Comparison of ENCODE assay signal across 17 cellular contexts in the genomic region with DNA sequence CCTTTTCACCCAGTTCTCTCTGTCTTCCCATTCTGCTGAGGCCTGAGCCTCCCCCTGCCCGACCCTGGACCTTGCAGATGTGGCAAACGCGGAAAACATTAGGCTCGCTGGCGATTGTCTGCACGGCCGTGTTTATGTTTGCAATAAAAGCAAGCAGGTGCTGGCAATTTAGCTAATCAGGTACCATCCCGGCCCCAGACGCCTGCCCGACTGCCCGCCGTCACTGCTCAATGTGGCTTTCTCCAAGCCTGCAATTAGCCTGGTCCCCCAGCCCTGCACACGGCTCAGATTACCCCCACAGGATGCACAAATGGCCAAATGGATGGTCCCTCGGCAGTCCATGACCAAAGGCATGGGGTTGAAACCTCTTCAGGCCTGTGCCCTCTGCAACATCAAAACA.
"Had no signal": no experiment of that assay in that cellular context is flagged by ENCODE, and none has a peak within 500 bp of the region (broad histone marks: within the 10 kb centered on the region; RNA-seq: fewer than 3 reads in every experiment).

No MANE protein-coding gene starts in this region.

- H3K9me3 Mint-ChIP-seq: activated naive CD4-positive, alpha-beta T cell treated with anti-CD3 and anti-CD28 coated beads, Interleukin-2, amount 10 ng/mL, durations not matched to agents 7 days and 5 days; effector memory CD8-positive, alpha-beta T cell; mesothelial cell of epicardium; neural crest cell; stimulated activated effector memory CD8-positive, alpha-beta T cell treated with anti-CD3 and anti-CD28 coated beads, Interleukin-12 subunit alpha, Interleukin-12 subunit beta, amount 100 ng/mL, for 72 hours had no signal

- H3K9me3 ChIP-seq: heart right ventricle, ovary, thyroid gland had no signal

- H3K27ac ChIP-seq: epithelial cell of prostate, heart right ventricle, ovary, thyroid gland had no signal

- H3K4me1 ChIP-seq: thyroid gland had no signal

- DNase-seq: activated CD4-positive, alpha-beta T cell treated with anti-CD3 and anti-CD28 coated beads, Interleukin-2, amount 50 U/mL, for 48 hours; activated CD4-positive, CD25-positive, alpha-beta regulatory T cell treated with anti-CD3 and anti-CD28 coated beads, Interleukin-2, amount 50 U/mL, for 72 hours; activated naive CD4-positive, alpha-beta T cell treated with anti-CD3 and anti-CD28 coated beads, Interleukin-2, amount 10 ng/mL, durations not matched to agents 7 days and 5 days; activated T-cell treated with anti-CD3 and anti-CD28 coated beads, Interleukin-2, amount 50 U/mL, for 1 hour; dermis blood vessel endothelial cell; effector memory CD8-positive, alpha-beta T cell; foreskin melanocyte; heart right ventricle; left colon; ovary; T1000; thyroid gland had no signal

- H3K4me3 ChIP-seq: heart right ventricle, lung, ovary, thyroid gland had no signal

- H3K4me3 Mint-ChIP-seq: activated naive CD4-positive, alpha-beta T cell treated with anti-CD3 and anti-CD28 coated beads, Interleukin-2, amount 10 ng/mL, durations not matched to agents 7 days and 5 days; effector memory CD8-positive, alpha-beta T cell; mesothelial cell of epicardium; neural crest cell; stimulated activated effector memory CD8-positive, alpha-beta T cell treated with anti-CD3 and anti-CD28 coated beads, Interleukin-12 subunit alpha, Interleukin-12 subunit beta, amount 100 ng/mL, for 72 hours had no signal

- H3K4me1 Mint-ChIP-seq: activated naive CD4-positive, alpha-beta T cell treated with anti-CD3 and anti-CD28 coated beads, Interleukin-2, amount 10 ng/mL, durations not matched to agents 7 days and 5 days; stimulated activated effector memory CD8-positive, alpha-beta T cell treated with anti-CD3 and anti-CD28 coated beads, Interleukin-12 subunit alpha, Interleukin-12 subunit beta, amount 100 ng/mL, for 72 hours had no signal

- H3K27me3 ChIP-seq: ovary, thyroid gland had no signal

- H3K36me3 ChIP-seq: heart right ventricle, ovary, thyroid gland had no signal

- H3K36me3 Mint-ChIP-seq: activated naive CD4-positive, alpha-beta T cell treated with anti-CD3 and anti-CD28 coated beads, Interleukin-2, amount 10 ng/mL, durations not matched to agents 7 days and 5 days; mesothelial cell of epicardium; stimulated activated effector memory CD8-positive, alpha-beta T cell treated with anti-CD3 and anti-CD28 coated beads, Interleukin-12 subunit alpha, Interleukin-12 subunit beta, amount 100 ng/mL, for 72 hours had no signal

- H3K27ac Mint-ChIP-seq: activated naive CD4-positive, alpha-beta T cell treated with anti-CD3 and anti-CD28 coated beads, Interleukin-2, amount 10 ng/mL, durations not matched to agents 7 days and 5 days; effector memory CD8-positive, alpha-beta T cell; mesothelial cell of epicardium; stimulated activated effector memory CD8-positive, alpha-beta T cell treated with anti-CD3 and anti-CD28 coated beads, Interleukin-12 subunit alpha, Interleukin-12 subunit beta, amount 100 ng/mL, for 72 hours had no signal
